In genomic region chrX:27619975-27620374, GRCh38 we compare ENCODE assay signal across 11 cellular contexts. TPM values are rescaled to one million over a fixed set of nuclear protein-coding genes. Genes with fewer than 3 reads are reported as not detected.
DNase-seq lines count a peak whose midpoint lies in the region; ATAC-seq and TF ChIP-seq lines count a peak whose summit lies in the region.
"Had no signal": no experiment of that assay in that cellular context is flagged by ENCODE, and none has a peak within 500 bp of the region (broad histone marks: within the 10 kb centered on the region; RNA-seq: fewer than 3 reads in every experiment).

No MANE protein-coding gene starts in this region.

- no peak overlapping the region for H3K4me2 ChIP-seq in PC-9

- no peak overlapping the region for H2AFZ ChIP-seq in PC-9

- intact Hi-C loops in PC-9 (cut with micrococcal nuclease; ENCODE audit: unreplicated experiment) (loop anchor here (10.0 kb wide), 1 partner anchor 65 kb away; no protein-coding TSS in a partner anchor), Right ventricle myocardium inferior (cut with DNase I) (no loop called here)

- DNase-seq in PC-9 (no peak), fibroblast of mammary gland (ENCODE audit: low read depth) (peak; percentile 7), hippocampal formation (lab: John Stamatoyannopoulos, UW) (no peak), Right ventricle myocardium inferior (ENCODE audit: missing footprints) (no peak), iPS-NIHi7 (ENCODE audit: extremely low spot score) (no peak)
- DNase-seq: anterior cingulate cortex, NCI-H2107 had no signal

- H3K9me3 ChIP-seq in PC-9 (ENCODE audit: insufficient read depth, low read depth): no peaks in the 10 kb centered on the region

- no peaks in the 10 kb centered on the region for H3F3A ChIP-seq in PC-9 (ENCODE audit: insufficient read depth, low read depth)

- POLR2A ChIA-PET in PC-9 (lab: Charles Lee; ENCODE audit: unreplicated experiment): no interaction called here

- no peaks in the 10 kb centered on the region for H3K27me3 ChIP-seq in PC-9 (ENCODE audit: insufficient read depth, low read depth)

- no peaks in the 10 kb centered on the region for H3K4me1 ChIP-seq in PC-9 (replicated peaks; ENCODE audit: insufficient read depth)

- CTCF ChIA-PET in PC-9 (lab: Charles Lee): no interaction called here

- ATAC-seq in HG03175 (IDR thresholded peaks at IDR 0.05; ENCODE audit: unreplicated experiment) (no peak), Right ventricle myocardium inferior (no peak)

- no peaks in the 10 kb centered on the region for H3K79me2 ChIP-seq in PC-9 (ENCODE audit: low read depth)

- H4K20me1 ChIP-seq in PC-9 (ENCODE audit: insufficient read depth): no peaks in the 10 kb centered on the region

- no peaks in the 10 kb centered on the region for H3K9me2 ChIP-seq in PC-9 (ENCODE audit: insufficient read depth)

- TF ChIP-seq CTCF in 22Rv1 (IDR thresholded peaks at IDR 0.05) (peak; percentile 63), GM12875 (IDR thresholded peaks at IDR 0.05; ENCODE audit: borderline replicate concordance, insufficient read depth, low read depth, low read length) (peak; percentile 30; the same call in 1 of the 2 replicates), PC-9 (conservative IDR thresholded peaks at IDR 0.05) (peak; percentile 63), fibroblast of mammary gland (conservative IDR thresholded peaks at IDR 0.05; ENCODE audit: control insufficient read depth, insufficient read depth, low read depth, low read length) (peak; percentile 28)

- H3K36me3 ChIP-seq in PC-9 (ENCODE audit: low read depth): no peaks in the 10 kb centered on the region

- H3K27ac ChIP-seq in 22Rv1 (no peak overlapping the region), PC-9 (no peak overlapping the region)

- no peak overlapping the region for H3K4me3 ChIP-seq in GM12875 (ENCODE audit: low read depth, low read length)
- H3K4me3 ChIP-seq in PC-9: no peak overlapping the region
- no peak overlapping the region for H3K4me3 ChIP-seq in fibroblast of mammary gland (ENCODE audit: control insufficient read depth, low read depth, low read length)

- no TSS peak for BruUV-seq in PC-9 (replicated peaks; lab: Mats Ljungman, UMichigan)

RNA-seq across cellular contexts. Expression of gene DCAF8L2, which starts 29.8 kb away (rescaled TPM):
- 5.6 and 7.7 TPM in 2 replicates for total RNA-seq in PC-9 (2021)
- not detected for total RNA-seq in Right ventricle myocardium inferior
- total RNA-seq: renal cortical epithelial cell had no signal
